In genomic region chr3:120741320-120741719, GRCh38 we compare ENCODE assay signal across 8 cellular contexts. TPM values are rescaled to one million over a fixed set of nuclear protein-coding genes. Genes with fewer than 3 reads are reported as not detected.
DNase-seq lines count a peak whose midpoint lies in the region; ATAC-seq and TF ChIP-seq lines count a peak whose summit lies in the region.

No MANE protein-coding gene starts in this region.

- no peak overlapping the region for H3K18ac ChIP-seq in neuronal stem cell (ENCODE audit: low read length)

- 57% methylated on average over 3 of the region's 3 CpGs for WGBS in hepatocyte (ENCODE audit: low lambda C conversion rate, missing lambda C conversion rate)
- WGBS in neuronal stem cell (ENCODE audit: extremely low coverage in 2 of 2, insufficient read length in 2 of 2, insufficient replicate concordance in 1 of 2), 2 donors = no CpG with 5 or more reads among the region's 3 CpGs

- H3K4me3 ChIP-seq in WERI-Rb-1 (ENCODE audit: low read depth, low read length) (peak overlapping the region; percentile 99; the same call in 1 of the 2 replicates), hepatocyte (peak overlapping the region; percentile 40), neuronal stem cell (ENCODE audit: low read length in 2 of 2) (no peak overlapping the region)

- H3K4me1 ChIP-seq in hepatocyte (ENCODE audit: insufficient read depth) (peaks cover 8% of the 10 kb centered on the region), neuronal stem cell (ENCODE audit: control insufficient read depth in 2 of 2, insufficient read depth in 1 of 2, low read depth in 1 of 2, low read length in 2 of 2) (peaks cover 5 to 9% of the 10 kb centered on the region in 2 donors)

- no peak overlapping the region for H2BK15ac ChIP-seq in neuronal stem cell (ENCODE audit: low read length)

- no peak overlapping the region for H2BK5ac ChIP-seq in neuronal stem cell (ENCODE audit: low read length)

- H3K9me3 ChIP-seq in WERI-Rb-1 (ENCODE audit: severe bottlenecking) (peaks cover 2% of the 10 kb centered on the region), hepatocyte (ENCODE audit: low read depth) (no peaks in the 10 kb centered on the region), neuronal stem cell (replicated peaks in 1 of 2; ENCODE audit: control insufficient read depth in 2 of 2, insufficient read depth in 1 of 2, low read depth in 1 of 2, low read length in 2 of 2) (peaks cover 2 to 19% of the 10 kb centered on the region in 2 donors)

- no peaks in the 10 kb centered on the region for H4K20me1 ChIP-seq in hepatocyte (ENCODE audit: insufficient read depth, poor library complexity, severe bottlenecking)

- H4K8ac ChIP-seq in neuronal stem cell (ENCODE audit: low read depth, low read length) = no peak overlapping the region

- H3K23ac ChIP-seq in neuronal stem cell (ENCODE audit: low read depth, low read length, poor library complexity) = no peak overlapping the region

- no peak overlapping the region for H4K91ac ChIP-seq in neuronal stem cell (ENCODE audit: low read depth, low read length, poor library complexity)

- peak overlapping the region; percentile 48 for H2AFZ ChIP-seq in hepatocyte
- no peak overlapping the region for H2AFZ ChIP-seq in neuronal stem cell (ENCODE audit: low read length)

- peak overlapping the region; percentile 72 for H3K27ac Mint-ChIP-seq in T-helper 1 cell treated with Interleukin-12 subunit alpha and Interleukin-12 subunit beta and Interleukin-4 antibody, amounts not matched to agents 30 μg/mL and 1 μg/mL, for 36 hours
- H3K27ac Mint-ChIP-seq in stimulated activated naive B cell treated with anti-CD40 and anti-IgM and Interleukin-4, amounts not matched to agents 10 μg/mL and 1 μg/mL and 100 μg/mL, for 72 hours = peak overlapping the region; percentile 20

- peaks cover 8% of the 10 kb centered on the region for H3K9me3 Mint-ChIP-seq in T-helper 1 cell treated with Interleukin-12 subunit alpha and Interleukin-12 subunit beta and Interleukin-4 antibody, amounts not matched to agents 30 μg/mL and 1 μg/mL, for 36 hours
- H3K9me3 Mint-ChIP-seq in stimulated activated naive B cell treated with anti-CD40 and anti-IgM and Interleukin-4, amounts not matched to agents 10 μg/mL and 1 μg/mL and 100 μg/mL, for 72 hours = peaks cover 3 to 4% of the 10 kb centered on the region in 2 donors

- no peak overlapping the region for H2BK12ac ChIP-seq in neuronal stem cell (ENCODE audit: low read length)

- no peaks in the 10 kb centered on the region for H3K9me2 ChIP-seq in hepatocyte (replicated peaks; ENCODE audit: insufficient read depth)

- no peak overlapping the region for H3K4ac ChIP-seq in neuronal stem cell (ENCODE audit: low read length)

- no peak overlapping the region for H3K27ac ChIP-seq in WERI-Rb-1
- no peak overlapping the region for H3K27ac ChIP-seq in hepatocyte
- H3K27ac ChIP-seq in neuronal stem cell (replicated peaks; ENCODE audit: low read length) = no peak overlapping the region

- peak overlapping the region; percentile 85 for H3K4me2 ChIP-seq in hepatocyte
- H3K4me2 ChIP-seq in neuronal stem cell (ENCODE audit: insufficient read depth, low read length, poor library complexity, severe bottlenecking) = no peak overlapping the region

- H3K36me3 Mint-ChIP-seq in T-helper 1 cell treated with Interleukin-12 subunit alpha and Interleukin-12 subunit beta and Interleukin-4 antibody, amounts not matched to agents 30 μg/mL and 1 μg/mL, for 36 hours (ENCODE audit: low read depth) = peaks cover 13% of the 10 kb centered on the region
- peaks cover 10 to 17% of the 10 kb centered on the region in 2 donors for H3K36me3 Mint-ChIP-seq in stimulated activated naive B cell treated with anti-CD40 and anti-IgM and Interleukin-4, amounts not matched to agents 10 μg/mL and 1 μg/mL and 100 μg/mL, for 72 hours

- no peak for TF ChIP-seq CTCF in WERI-Rb-1 (IDR thresholded peaks at IDR 0.05; ENCODE audit: low read depth, low read length)
- TF ChIP-seq CTCF in hepatocyte (IDR thresholded peaks at IDR 0.05; ENCODE audit: poor library complexity) = no peak
- TF ChIP-seq CTCF in omental fat pad (IDR thresholded peaks at IDR 0.05) = no peak

- H3K14ac ChIP-seq in neuronal stem cell (ENCODE audit: low read length) = no peak overlapping the region

- H3K79me2 ChIP-seq in hepatocyte = peaks cover 42% of the 10 kb centered on the region

- H3K4me3 Mint-ChIP-seq in T-helper 1 cell treated with Interleukin-12 subunit alpha and Interleukin-12 subunit beta and Interleukin-4 antibody, amounts not matched to agents 30 μg/mL and 1 μg/mL, for 36 hours = peak overlapping the region; percentile 89
- peak overlapping the region; percentile 96 to 97 for H3K4me3 Mint-ChIP-seq in stimulated activated naive B cell treated with anti-CD40 and anti-IgM and Interleukin-4, amounts not matched to agents 10 μg/mL and 1 μg/mL and 100 μg/mL, for 72 hours

- no peaks in the 10 kb centered on the region for H3K27me3 Mint-ChIP-seq in T-helper 1 cell treated with Interleukin-12 subunit alpha and Interleukin-12 subunit beta and Interleukin-4 antibody, amounts not matched to agents 30 μg/mL and 1 μg/mL, for 36 hours (ENCODE audit: low read depth)
- H3K27me3 Mint-ChIP-seq in stimulated activated naive B cell treated with anti-CD40 and anti-IgM and Interleukin-4, amounts not matched to agents 10 μg/mL and 1 μg/mL and 100 μg/mL, for 72 hours = no peaks in the 10 kb centered on the region

- H2AK5ac ChIP-seq in neuronal stem cell (ENCODE audit: low read depth, low read length) = no peak overlapping the region

- H3K79me1 ChIP-seq in neuronal stem cell (ENCODE audit: low read depth, low read length) = peaks cover 5% of the 10 kb centered on the region

- no peak for ATAC-seq in stimulated activated naive B cell treated with anti-CD40 and anti-IgM and Interleukin-4, amounts not matched to agents 10 μg/mL and 1 μg/mL and 100 μg/mL, for 72 hours (replicated peaks)
- ATAC-seq in omental fat pad (ENCODE audit: low FRiP score) = no peak

- no peak overlapping the region for H2BK120ac ChIP-seq in neuronal stem cell (ENCODE audit: low read depth, low read length)

- H3K36me3 ChIP-seq in WERI-Rb-1 (peaks cover 10% of the 10 kb centered on the region; the same call in 1 of the 2 replicates), hepatocyte (replicated peaks; ENCODE audit: insufficient read depth, low read depth) (no peaks in the 10 kb centered on the region), neuronal stem cell (replicated peaks in 1 of 2; ENCODE audit: control insufficient read depth in 2 of 2, insufficient read depth in 2 of 2, low read length in 2 of 2) (peaks cover 4 to 18% of the 10 kb centered on the region in 2 donors)

- peaks cover 24% of the 10 kb centered on the region for H3K4me1 Mint-ChIP-seq in T-helper 1 cell treated with Interleukin-12 subunit alpha and Interleukin-12 subunit beta and Interleukin-4 antibody, amounts not matched to agents 30 μg/mL and 1 μg/mL, for 36 hours (ENCODE audit: low read depth)
- peaks cover 11 to 38% of the 10 kb centered on the region in 2 donors for H3K4me1 Mint-ChIP-seq in stimulated activated naive B cell treated with anti-CD40 and anti-IgM and Interleukin-4, amounts not matched to agents 10 μg/mL and 1 μg/mL and 100 μg/mL, for 72 hours

- H3K27me3 ChIP-seq in WERI-Rb-1 (ENCODE audit: insufficient read depth, low read depth, severe bottlenecking) (no peaks in the 10 kb centered on the region), hepatocyte (no peaks in the 10 kb centered on the region), neuronal stem cell (ENCODE audit: control insufficient read depth in 3 of 3, insufficient read depth in 3 of 3, low read depth in 1 of 3, low read length in 3 of 3) (no peaks in the 10 kb centered on the region)

- H3K9ac ChIP-seq in neuronal stem cell (ENCODE audit: low read depth, low read length, poor library complexity) = no peak overlapping the region

- DNase-seq in T-helper 1 cell (no peak), WERI-Rb-1 (no peak), hepatocyte (ENCODE audit: low spot score) (no peak), neuronal stem cell (ENCODE audit: low spot score) (no peak), omental fat pad (ENCODE audit: low spot score) (no peak), AML-193 (lab: John Stamatoyannopoulos, UW) (no peak)
- DNase-seq in stimulated activated naive B cell treated with anti-CD40 and anti-IgM and Interleukin-4, amounts not matched to agents 10 μg/mL and 1 μg/mL and 100 μg/mL, for 72 hours = no peak

RNA-seq across cellular contexts. Expression of gene RABL3, which starts 1.0 kb away (rescaled TPM):
- total RNA-seq in hepatocyte (12.7 and 21.4 TPM in 2 replicates), omental fat pad (10 to 100 TPM; 15.3 to 24.3 (median 19.2) TPM)
- polyA plus RNA-seq in hepatocyte = 16.8 and 23.7 TPM in 2 replicates
- polyA plus RNA-seq in neuronal stem cell (2013, experiment 1 of 2) = 11.7 TPM
- polyA plus RNA-seq in neuronal stem cell (2013, experiment 2 of 2) = 11.5 TPM

RNA-seq across cellular contexts. Expression of gene GTF2E1, which starts 1.2 kb away (rescaled TPM):
- total RNA-seq in hepatocyte = 9.2 and 11.6 TPM in 2 replicates
- polyA plus RNA-seq in hepatocyte = 5.3 and 7.5 TPM in 2 replicates
- polyA plus RNA-seq in neuronal stem cell (2013, experiment 1 of 2) = 39.1 TPM
- polyA plus RNA-seq in neuronal stem cell (2013, experiment 2 of 2) = 39.2 TPM
- total RNA-seq in omental fat pad = 10 to 100 TPM in 2 of 4 donors, 1 to 10 TPM in 2; 7.0 to 16.9 (median 11.2) TPM

RNA-seq across cellular contexts. Expression of gene HGD, which starts 59.3 kb away (rescaled TPM):
- total RNA-seq in hepatocyte (48.3 and 64.6 TPM in 2 replicates), omental fat pad (1 to 10 TPM in 1 of 4 donors, under 1 TPM in 1, not detected in 2; 0.37 to 1.1 TPM)
- 47.7 and 63.6 TPM in 2 replicates for polyA plus RNA-seq in hepatocyte
- polyA plus RNA-seq in neuronal stem cell (2013, experiment 1 of 2) = 0.07 TPM
- 0.03 TPM for polyA plus RNA-seq in neuronal stem cell (2013, experiment 2 of 2)

Comparison
In these comparisons a context has a peak if more than half of its experiments do, and no peak if none do; other contexts are left out.
1. H3K4me3 ChIP-seq: peak in WERI-Rb-1 (single experiment) and hepatocyte (single experiment); none in neuronal stem cell (0 of 2).
2. RNA of gene HGD, which starts 59.3 kb away (total RNA-seq): 48.3 to 64.6 TPM in hepatocyte; 0.37 to 1.1 TPM in omental fat pad; every median in the first group is over 10 times any median in the second.